ENCODE assay signal across 16 cellular contexts in genomic region chr17:18031955-18032354, GRCh38. TPM values are rescaled to one million over a fixed set of nuclear protein-coding genes. Genes with fewer than 3 reads are reported as not detected.
DNase-seq lines count a peak whose midpoint lies in the region; ATAC-seq, FAIRE-seq and TF ChIP-seq lines count a peak whose summit lies in the region.
"Had no signal": no experiment of that assay in that cellular context is flagged by ENCODE, and none has a peak within 500 bp of the region (broad histone marks: within the 10 kb centered on the region; RNA-seq: fewer than 3 reads in every experiment).

No MANE protein-coding gene starts in this region.

- peak overlapping the region; percentile 43 to 58 for H3K27ac ChIP-seq in right atrium auricular region
- H3K27ac ChIP-seq: thyroid gland had no signal

- no peak for DNase-seq in activated CD4-positive, alpha-beta T cell treated with anti-CD3 and anti-CD28 coated beads, Interleukin-2, amount 10 ng/mL, durations not matched to agents 24 days and 14 days
- no peak for DNase-seq in activated CD4-positive, alpha-beta T cell treated with anti-CD3 and anti-CD28 coated beads for 4 hours
- DNase-seq in astrocyte of the cerebellum (ENCODE audit: low read depth) (peak; percentile 28), right atrium auricular region (ENCODE audit: low spot score) (no peak), skeletal muscle cell (ENCODE audit: low read depth) (peak; percentile 40), mucosa of gallbladder (ENCODE audit: low spot score) (no peak), GM12892 (ENCODE audit: insufficient read length) (no peak)
- DNase-seq: 8988T; COR-L47; NCI-H1417; stimulated activated CD4-positive, alpha-beta T cell treated with anti-CD3 and anti-CD28 coated beads, Interleukin-15, amount 100 ng/mL, for 24 hours; T-helper 9 cell; thyroid gland had no signal

- no peak for FAIRE-seq in GM12892 (lab: Jason Lieb, UNC)
- FAIRE-seq: colon had no signal

- TF ChIP-seq POLR2A in GM12892 (IDR thresholded peaks at IDR 0.05; ENCODE audit: low read depth, low read length) = no peak

- H3K4me1 ChIP-seq in right atrium auricular region = peaks cover 0 to 41% of the 10 kb centered on the region in 2 donors
- H3K4me1 ChIP-seq: thyroid gland had no signal

- TF ChIP-seq CTCF in astrocyte of the cerebellum (IDR thresholded peaks at IDR 0.05; ENCODE audit: low read depth, low read length, missing control alignments) (no peak), right atrium auricular region (IDR thresholded peaks at IDR 0.05) (no peak)

- no peaks in the 10 kb centered on the region for H3K9me3 Mint-ChIP-seq in activated CD4-positive, alpha-beta T cell treated with anti-CD3 and anti-CD28 coated beads, Interleukin-2, amount 10 ng/mL, durations not matched to agents 24 days and 14 days
- H3K9me3 Mint-ChIP-seq: activated naive CD4-positive, alpha-beta T cell treated with anti-CD3 and anti-CD28 coated beads, Interleukin-2, amount 50 U/mL, for 72 hours had no signal

- in situ Hi-C loops in astrocyte of the cerebellum (cut with HindIII; ENCODE audit: low sequenced_read_pairs) = loop anchor here (5.0 to 25.0 kb wide), 2 partner anchors 145 to 370 kb away; no protein-coding TSS in a partner anchor

- H3K4me1 Mint-ChIP-seq in activated CD4-positive, alpha-beta T cell treated with anti-CD3 and anti-CD28 coated beads, Interleukin-2, amount 10 ng/mL, durations not matched to agents 24 days and 14 days = peaks cover 21% of the 10 kb centered on the region

- no peaks in the 10 kb centered on the region for H3K27me3 Mint-ChIP-seq in activated CD4-positive, alpha-beta T cell treated with anti-CD3 and anti-CD28 coated beads, Interleukin-2, amount 10 ng/mL, durations not matched to agents 24 days and 14 days

- no peaks in the 10 kb centered on the region for H3K27me3 ChIP-seq in right atrium auricular region
- H3K27me3 ChIP-seq: thyroid gland had no signal

- no peaks in the 10 kb centered on the region for H3K9me3 ChIP-seq in right atrium auricular region
- H3K9me3 ChIP-seq: thyroid gland had no signal

- H3K4me3 Mint-ChIP-seq in activated CD4-positive, alpha-beta T cell treated with anti-CD3 and anti-CD28 coated beads, Interleukin-2, amount 10 ng/mL, durations not matched to agents 24 days and 14 days = no peak overlapping the region

- intact Hi-C loops in activated CD4-positive, alpha-beta T cell treated with anti-CD3 and anti-CD28 coated beads, Interleukin-2, amount 10 ng/mL, durations not matched to agents 24 days and 14 days (cut with micrococcal nuclease) = loop anchor here (5.0 to 10.0 kb wide), 2 partner anchors 340 to 537 kb away; partner anchors contain the start of gene RASD1

- H3K36me3 Mint-ChIP-seq in activated CD4-positive, alpha-beta T cell treated with anti-CD3 and anti-CD28 coated beads, Interleukin-2, amount 10 ng/mL, durations not matched to agents 24 days and 14 days (ENCODE audit: low read depth) = peaks cover 9% of the 10 kb centered on the region

- H3K4me3 ChIP-seq in astrocyte of the cerebellum (ENCODE audit: low read depth, low read length) (no peak overlapping the region), right atrium auricular region (no peak overlapping the region), skeletal muscle cell (ENCODE audit: low read depth, low read length) (no peak overlapping the region)
- H3K4me3 ChIP-seq: thyroid gland had no signal

- H3K36me3 ChIP-seq in right atrium auricular region = no peaks in the 10 kb centered on the region
- H3K36me3 ChIP-seq: thyroid gland had no signal

- peak overlapping the region; percentile 37 for H3K27ac Mint-ChIP-seq in activated CD4-positive, alpha-beta T cell treated with anti-CD3 and anti-CD28 coated beads, Interleukin-2, amount 10 ng/mL, durations not matched to agents 24 days and 14 days

- ATAC-seq in HG03439 (IDR thresholded peaks at IDR 0.05; ENCODE audit: unreplicated experiment) = no peak
- ATAC-seq: activated naive CD4-positive, alpha-beta T cell treated with anti-CD3 and anti-CD28 coated beads, Interleukin-2, amount 50 U/mL, for 72 hours had no signal

RNA-seq across cellular contexts. Expression of gene ATPAF2, which starts 7.0 kb away (rescaled TPM):
- 31.9 and 33.1 TPM in 2 replicates for total RNA-seq in activated CD4-positive, alpha-beta T cell treated with anti-CD3 and anti-CD28 coated beads, Interleukin-2, amount 10 ng/mL, durations not matched to agents 24 days and 14 days
- total RNA-seq in right atrium auricular region = 10 to 100 TPM; 11.1 to 47.0 TPM
- total RNA-seq in mucosa of gallbladder = 37.6 TPM
- polyA plus RNA-seq in GM12892 (2012; ENCODE audit: missing spikeins) = 16.3 TPM

RNA-seq across cellular contexts. Expression of gene GID4, which starts 7.3 kb away (rescaled TPM):
- 9.6 and 11.3 TPM in 2 replicates for total RNA-seq in activated CD4-positive, alpha-beta T cell treated with anti-CD3 and anti-CD28 coated beads, Interleukin-2, amount 10 ng/mL, durations not matched to agents 24 days and 14 days
- total RNA-seq in right atrium auricular region (10 to 100 TPM; 14.0 to 22.1 TPM), mucosa of gallbladder (12.0 TPM)
- polyA plus RNA-seq in GM12892 (2012; ENCODE audit: missing spikeins) = 6.4 TPM

RNA-seq across cellular contexts. Expression of gene DRG2, which starts 55.8 kb away (rescaled TPM):
- 60.8 and 64.3 TPM in 2 replicates for total RNA-seq in activated CD4-positive, alpha-beta T cell treated with anti-CD3 and anti-CD28 coated beads, Interleukin-2, amount 10 ng/mL, durations not matched to agents 24 days and 14 days
- 10 to 100 TPM; 18.2 to 27.7 TPM for total RNA-seq in right atrium auricular region
- total RNA-seq in mucosa of gallbladder = 36.4 TPM
- 25.4 TPM for polyA plus RNA-seq in GM12892 (2012; ENCODE audit: missing spikeins)

RNA-seq across cellular contexts. Expression of gene DRC3, which starts 59.3 kb away (rescaled TPM):
- total RNA-seq in activated CD4-positive, alpha-beta T cell treated with anti-CD3 and anti-CD28 coated beads, Interleukin-2, amount 10 ng/mL, durations not matched to agents 24 days and 14 days = 0.42 TPM in 1 of 2 replicates, not detected in the other
- total RNA-seq in right atrium auricular region = 1 to 10 TPM in 1 of 2 donors, under 1 TPM in 1; 0.94 to 1.7 TPM
- total RNA-seq in mucosa of gallbladder = 6.7 TPM
- polyA plus RNA-seq in GM12892 (2012; ENCODE audit: missing spikeins) = 1.0 TPM

RNA-seq across cellular contexts. Expression of gene TOM1L2, which starts 59.8 kb away (rescaled TPM):
- 8.8 and 10.0 TPM in 2 replicates for total RNA-seq in activated CD4-positive, alpha-beta T cell treated with anti-CD3 and anti-CD28 coated beads, Interleukin-2, amount 10 ng/mL, durations not matched to agents 24 days and 14 days
- total RNA-seq in right atrium auricular region (100 to 1,000 TPM; 186 to 347 TPM), mucosa of gallbladder (81.3 TPM)
- 4.8 TPM for polyA plus RNA-seq in GM12892 (2012; ENCODE audit: missing spikeins)

Comparison
In these comparisons a context has a peak if more than half of its experiments do, and no peak if none do; other contexts are left out.
1. DNase-seq: peak in astrocyte of the cerebellum (single experiment) and skeletal muscle cell (single experiment); none in activated CD4-positive, alpha-beta T cell treated with anti-CD3 and anti-CD28 coated beads, Interleukin-2, amount 10 ng/mL, durations not matched to agents 24 days and 14 days (single experiment), activated CD4-positive, alpha-beta T cell treated with anti-CD3 and anti-CD28 coated beads for 4 hours (0 of 2), right atrium auricular region (single experiment), mucosa of gallbladder (single experiment) and GM12892 (single experiment).